In the genomic region with DNA sequence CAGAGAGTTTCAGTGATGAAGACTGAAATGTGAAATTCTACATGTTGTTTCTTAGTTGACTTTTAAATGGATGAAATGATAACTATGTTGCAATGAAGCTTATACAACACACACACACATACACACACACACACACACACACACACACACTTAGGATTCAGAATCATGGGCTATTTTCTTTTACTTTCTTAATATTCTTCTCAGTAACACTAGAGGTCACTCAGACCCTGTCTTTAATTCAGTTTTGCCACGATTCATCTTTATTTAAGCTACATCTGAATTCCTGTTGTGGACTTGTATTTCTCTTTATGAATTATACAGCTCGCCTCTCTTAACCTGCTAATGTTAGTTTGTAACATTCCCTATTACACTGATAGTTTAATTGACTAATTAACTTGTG, we compare ENCODE assay signal across 9 cellular contexts.
A peak's percentile ranks its signal among the peaks of the same experiment; 100 is the strongest.
DNase-seq lines count a peak whose midpoint lies in the region; ATAC-seq and TF ChIP-seq lines count a peak whose summit lies in the region.
"Had no signal": no experiment of that assay in that cellular context is flagged by ENCODE, and none has a peak within 500 bp of the region (broad histone marks: within the 10 kb centered on the region; RNA-seq: fewer than 3 reads in every experiment).

No MANE protein-coding gene starts in this region.

- ATAC-seq in SK-N-SH treated with all-trans-retinoic acid at 6 μM for 48 hours (no peak), HG03521 (IDR thresholded peaks at IDR 0.05; ENCODE audit: unreplicated experiment) (no peak), GM19455 (IDR thresholded peaks at IDR 0.05; ENCODE audit: unreplicated experiment) (no peak)

- no peaks in the 10 kb centered on the region for H3K9me2 ChIP-seq in SK-N-SH

- H2AFZ ChIP-seq in SK-N-SH (ENCODE audit: low read depth), result no peak overlapping the region

- no peaks in the 10 kb centered on the region for H3K4me1 ChIP-seq in SK-N-SH (ENCODE audit: control insufficient read depth in 1 of 2, insufficient read depth in 2 of 2, low read depth in 1 of 2, low read length in 1 of 2)

- H3K36me3 Mint-ChIP-seq in type B pancreatic cell, result no peaks in the 10 kb centered on the region
- H3K36me3 Mint-ChIP-seq: CD8-positive, alpha-beta memory T cell had no signal

- no peak overlapping the region for H3K4me3 ChIP-seq in SK-N-SH (ENCODE audit: low read depth in 2 of 2, low read length in 1 of 2)

- no peak overlapping the region for H3K27ac Mint-ChIP-seq in type B pancreatic cell
- H3K27ac Mint-ChIP-seq: CD8-positive, alpha-beta memory T cell had no signal

- H3F3A ChIP-seq in SK-N-SH (replicated peaks; ENCODE audit: insufficient read depth), result no peaks in the 10 kb centered on the region

- CTCF ChIA-PET in SK-N-SH (lab: Yijun Ruan, JAX), result interaction anchor here (0.6 to 2.5 kb wide), 10 partner anchors 10 to 1351 kb away, joined by 3 to 15 read pairs (median 4); no protein-coding TSS in a partner anchor

- no peak overlapping the region for H3K27ac ChIP-seq in SK-N-SH (ENCODE audit: low read depth in 2 of 2, low read length in 1 of 2)

- POLR2A ChIA-PET in SK-N-SH (lab: Yijun Ruan, JAX), result no interaction called here

- no peaks in the 10 kb centered on the region for H3K27me3 ChIP-seq in SK-N-SH (ENCODE audit: insufficient read depth)

- no peak for TF ChIP-seq EP300 in SK-N-SH (IDR thresholded peaks at IDR 0.05; ENCODE audit: borderline replicate concordance in 1 of 2, low read depth in 1 of 2, low read length in 1 of 2)

- H3K9me3 Mint-ChIP-seq in type B pancreatic cell, result no peaks in the 10 kb centered on the region

- no peaks in the 10 kb centered on the region for H3K9me3 ChIP-seq in SK-N-SH

- no peak overlapping the region for H3K9ac ChIP-seq in SK-N-SH

- no peak overlapping the region for H3K4me2 ChIP-seq in SK-N-SH

- TF ChIP-seq RAD21 in SK-N-SH (IDR thresholded peaks at IDR 0.05; ENCODE audit: low read length), result peak; percentile 61

- H3K4me3 Mint-ChIP-seq in type B pancreatic cell, result no peak overlapping the region
- H3K4me3 Mint-ChIP-seq: CD8-positive, alpha-beta memory T cell had no signal

- no peaks in the 10 kb centered on the region for H4K20me1 ChIP-seq in SK-N-SH (ENCODE audit: insufficient read depth)

- no peaks in the 10 kb centered on the region for H3K79me2 ChIP-seq in SK-N-SH (ENCODE audit: insufficient read depth)

- 2% methylated on average over 2 of the region's 2 CpGs for WGBS in SK-N-SH (ENCODE audit: low lambda C conversion rate)

- H3K36me3 ChIP-seq in SK-N-SH (replicated peaks in 1 of 2; ENCODE audit: control insufficient read depth in 1 of 2, insufficient read depth in 2 of 2, low read length in 1 of 2), result no peaks in the 10 kb centered on the region

- TF ChIP-seq CTCF in SK-N-SH (IDR thresholded peaks at IDR 0.05) (peak; percentile 40), type B pancreatic cell (conservative IDR thresholded peaks at IDR 0.05) (peak; percentile 69)

- no peaks in the 10 kb centered on the region for H3K4me1 Mint-ChIP-seq in type B pancreatic cell (ENCODE audit: unreplicated experiment)
- H3K4me1 Mint-ChIP-seq: CD8-positive, alpha-beta memory T cell had no signal

- peaks cover 3% of the 10 kb centered on the region for H3K27me3 Mint-ChIP-seq in type B pancreatic cell

- DNase-seq in SK-N-SH, result peak; percentile 42
- peak; percentile 44 for DNase-seq in M059J (ENCODE audit: low read depth)
- peak; percentile 6 to 39 for DNase-seq in dermis microvascular lymphatic vessel endothelial cell (ENCODE audit: low read depth in 2 of 2)
- no peak for DNase-seq in type B pancreatic cell (ENCODE audit: extremely low spot score, unreplicated experiment)
- DNase-seq in glomerular visceral epithelial cell (ENCODE audit: extremely low spot score), result no peak
- DNase-seq: CD8-positive, alpha-beta memory T cell had no signal

TF ChIP-seq in SK-N-SH, 30 proteins besides CTCF, POLR2A, EP300 and RAD21 (continues in another document):
- TF ChIP-seq RCOR1 (IDR thresholded peaks at IDR 0.05; ENCODE audit: low read length), result no peak
- no peak for TF ChIP-seq ELF1 (IDR thresholded peaks at IDR 0.05)
- TF ChIP-seq SIN3A (IDR thresholded peaks at IDR 0.05; ENCODE audit: borderline replicate concordance, low read depth, low read length), result no peak
- TF ChIP-seq, protein P1, sequence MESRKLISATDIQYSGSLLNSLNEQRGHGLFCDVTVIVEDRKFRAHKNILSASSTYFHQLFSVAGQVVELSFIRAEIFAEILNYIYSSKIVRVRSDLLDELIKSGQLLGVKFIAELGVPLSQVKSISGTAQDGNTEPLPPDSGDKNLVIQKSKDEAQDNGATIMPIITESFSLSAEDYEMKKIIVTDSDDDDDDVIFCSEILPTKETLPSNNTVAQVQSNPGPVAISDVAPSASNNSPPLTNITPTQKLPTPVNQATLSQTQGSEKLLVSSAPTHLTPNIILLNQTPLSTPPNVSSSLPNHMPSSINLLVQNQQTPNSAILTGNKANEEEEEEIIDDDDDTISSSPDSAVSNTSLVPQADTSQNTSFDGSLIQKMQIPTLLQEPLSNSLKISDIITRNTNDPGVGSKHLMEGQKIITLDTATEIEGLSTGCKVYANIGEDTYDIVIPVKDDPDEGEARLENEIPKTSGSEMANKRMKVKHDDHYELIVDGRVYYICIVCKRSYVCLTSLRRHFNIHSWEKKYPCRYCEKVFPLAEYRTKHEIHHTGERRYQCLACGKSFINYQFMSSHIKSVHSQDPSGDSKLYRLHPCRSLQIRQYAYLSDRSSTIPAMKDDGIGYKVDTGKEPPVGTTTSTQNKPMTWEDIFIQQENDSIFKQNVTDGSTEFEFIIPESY (IDR thresholded peaks at IDR 0.05; ENCODE audit: borderline replicate concordance, low read depth), result no peak
- no peak for TF ChIP-seq TEAD4 (IDR thresholded peaks at IDR 0.05; ENCODE audit: borderline replicate concordance, insufficient read depth)
- no peak for TF ChIP-seq RXRA (IDR thresholded peaks at IDR 0.05; ENCODE audit: borderline replicate concordance, low read depth)
- TF ChIP-seq TCF12 (IDR thresholded peaks at IDR 0.05), result no peak
- TF ChIP-seq, protein P2, sequence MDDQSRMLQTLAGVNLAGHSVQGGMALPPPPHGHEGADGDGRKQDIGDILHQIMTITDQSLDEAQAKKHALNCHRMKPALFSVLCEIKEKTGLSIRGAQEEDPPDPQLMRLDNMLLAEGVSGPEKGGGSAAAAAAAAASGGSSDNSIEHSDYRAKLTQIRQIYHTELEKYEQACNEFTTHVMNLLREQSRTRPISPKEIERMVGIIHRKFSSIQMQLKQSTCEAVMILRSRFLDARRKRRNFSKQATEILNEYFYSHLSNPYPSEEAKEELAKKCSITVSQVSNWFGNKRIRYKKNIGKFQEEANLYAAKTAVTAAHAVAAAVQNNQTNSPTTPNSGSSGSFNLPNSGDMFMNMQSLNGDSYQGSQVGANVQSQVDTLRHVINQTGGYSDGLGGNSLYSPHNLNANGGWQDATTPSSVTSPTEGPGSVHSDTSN (IDR thresholded peaks at IDR 0.05), result no peak
- TF ChIP-seq, protein P3, sequence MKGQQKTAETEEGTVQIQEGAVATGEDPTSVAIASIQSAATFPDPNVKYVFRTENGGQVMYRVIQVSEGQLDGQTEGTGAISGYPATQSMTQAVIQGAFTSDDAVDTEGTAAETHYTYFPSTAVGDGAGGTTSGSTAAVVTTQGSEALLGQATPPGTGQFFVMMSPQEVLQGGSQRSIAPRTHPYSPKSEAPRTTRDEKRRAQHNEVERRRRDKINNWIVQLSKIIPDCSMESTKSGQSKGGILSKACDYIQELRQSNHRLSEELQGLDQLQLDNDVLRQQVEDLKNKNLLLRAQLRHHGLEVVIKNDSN (IDR thresholded peaks at IDR 0.05; ENCODE audit: borderline replicate concordance, low read depth), result no peak

TF ChIP-seq in SK-N-SH treated with all-trans-retinoic acid at 6 μM for 48 hours, 23 proteins besides CTCF, POLR2A, EP300 and RAD21:
- TF ChIP-seq ZFP30 (CRISPR knock-in tag; IDR thresholded peaks at IDR 0.05) (no peak), GLIS3 (CRISPR knock-in tag; IDR thresholded peaks at IDR 0.05) (no peak), PPARA (CRISPR knock-in tag; IDR thresholded peaks at IDR 0.05; ENCODE audit: borderline replicate concordance) (no peak), TCF4 (CRISPR knock-in tag; IDR thresholded peaks at IDR 0.05; ENCODE audit: borderline replicate concordance) (no peak), ZC3H10 (CRISPR knock-in tag; IDR thresholded peaks at IDR 0.05) (no peak), CSDC2 (CRISPR knock-in tag; IDR thresholded peaks at IDR 0.05) (no peak), OSR1 (CRISPR knock-in tag; IDR thresholded peaks at IDR 0.05) (no peak), ESRRG (CRISPR knock-in tag; IDR thresholded peaks at IDR 0.05) (no peak), ZFP3 (CRISPR knock-in tag; IDR thresholded peaks at IDR 0.05) (no peak)
- TF ChIP-seq, protein P4, sequence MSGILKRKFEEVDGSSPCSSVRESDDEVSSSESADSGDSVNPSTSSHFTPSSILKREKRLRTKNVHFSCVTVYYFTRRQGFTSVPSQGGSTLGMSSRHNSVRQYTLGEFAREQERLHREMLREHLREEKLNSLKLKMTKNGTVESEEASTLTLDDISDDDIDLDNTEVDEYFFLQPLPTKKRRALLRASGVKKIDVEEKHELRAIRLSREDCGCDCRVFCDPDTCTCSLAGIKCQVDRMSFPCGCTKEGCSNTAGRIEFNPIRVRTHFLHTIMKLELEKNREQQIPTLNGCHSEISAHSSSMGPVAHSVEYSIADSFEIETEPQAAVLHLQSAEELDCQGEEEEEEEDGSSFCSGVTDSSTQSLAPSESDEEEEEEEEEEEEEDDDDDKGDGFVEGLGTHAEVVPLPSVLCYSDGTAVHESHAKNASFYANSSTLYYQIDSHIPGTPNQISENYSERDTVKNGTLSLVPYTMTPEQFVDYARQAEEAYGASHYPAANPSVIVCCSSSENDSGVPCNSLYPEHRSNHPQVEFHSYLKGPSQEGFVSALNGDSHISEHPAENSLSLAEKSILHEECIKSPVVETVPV (CRISPR knock-in tag; IDR thresholded peaks at IDR 0.05), result no peak

Comparison
In these comparisons a context has a peak if more than half of its experiments do, and no peak if none do; other contexts are left out.
1. DNase-seq: peak in SK-N-SH (single experiment), M059J (single experiment) and dermis microvascular lymphatic vessel endothelial cell (2 of 2); none in type B pancreatic cell (single experiment) and glomerular visceral epithelial cell (single experiment).